Comparison of ENCODE assay signal across 1 cellular context in genomic region chr5:69444127-69444754, GRCh38.
TF ChIP-seq lines count a peak whose summit lies in the region.

No MANE protein-coding gene starts in this region.

TF ChIP-seq in HepG2, 621 proteins besides CTCF, POLR2A, EP300 and RAD21 (continued from another document and continues in another):
- no peak for TF ChIP-seq CSRNP1 (CRISPR knock-in tag; IDR thresholded peaks at IDR 0.05)
- TF ChIP-seq KLF12 (CRISPR knock-in tag; IDR thresholded peaks at IDR 0.05; ENCODE audit: borderline replicate concordance), result no peak
- TF ChIP-seq ZEB1 (IDR thresholded peaks at IDR 0.05; ENCODE audit: insufficient replicate concordance, low read depth), result peak; percentile 79
- no peak for TF ChIP-seq JDP2 (CRISPR knock-in tag; IDR thresholded peaks at IDR 0.05; ENCODE audit: borderline replicate concordance)
- TF ChIP-seq RELA (CRISPR knock-in tag; IDR thresholded peaks at IDR 0.05), result no peak
- TF ChIP-seq ZNF549 (CRISPR knock-in tag; IDR thresholded peaks at IDR 0.05), result no peak
- TF ChIP-seq SMC3 (IDR thresholded peaks at IDR 0.05; ENCODE audit: low read length), result peak; percentile 1; the same call in 1 of the 2 replicates
- TF ChIP-seq ZNF607 (CRISPR knock-in tag; IDR thresholded peaks at IDR 0.05; ENCODE audit: borderline replicate concordance), result no peak
- TF ChIP-seq ZNF431 (CRISPR knock-in tag; IDR thresholded peaks at IDR 0.05; ENCODE audit: borderline replicate concordance, low read depth), result peak; percentile 96
- TF ChIP-seq NBN (conservative IDR thresholded peaks at IDR 0.05), result no peak
- TF ChIP-seq CHD2 (IDR thresholded peaks at IDR 0.05; ENCODE audit: low read depth, low read length), result no peak
- peak; percentile 62; the same call in 1 of the 2 replicates for TF ChIP-seq HOMEZ (CRISPR knock-in tag; IDR thresholded peaks at IDR 0.05; ENCODE audit: low read depth)
- no peak; the same call in 1 of the 2 replicates for TF ChIP-seq ARID4A (CRISPR knock-in tag; IDR thresholded peaks at IDR 0.05; ENCODE audit: borderline replicate concordance)
- TF ChIP-seq MYNN (CRISPR knock-in tag; IDR thresholded peaks at IDR 0.05; ENCODE audit: low read depth), result no peak
- no peak for TF ChIP-seq RBM39 (IDR thresholded peaks at IDR 0.05; ENCODE audit: low read depth, low read length, poor library complexity, severe bottlenecking)
- peak; percentile 71 for TF ChIP-seq SMAD3 (CRISPR knock-in tag; IDR thresholded peaks at IDR 0.05)
- no peak for TF ChIP-seq NFRKB (IDR thresholded peaks at IDR 0.05)
- peak; percentile 75 for TF ChIP-seq ELF3 (CRISPR knock-in tag; IDR thresholded peaks at IDR 0.05)
- TF ChIP-seq NFATC3 (CRISPR knock-in tag; IDR thresholded peaks at IDR 0.05), result no peak
- no peak for TF ChIP-seq PREB (CRISPR knock-in tag; IDR thresholded peaks at IDR 0.05)
- peak; percentile 69; the same call in 1 of the 2 replicates for TF ChIP-seq TBX3 (IDR thresholded peaks at IDR 0.05; ENCODE audit: borderline replicate concordance)
- no peak for TF ChIP-seq REXO4 (CRISPR knock-in tag; IDR thresholded peaks at IDR 0.05; ENCODE audit: borderline replicate concordance)
- TF ChIP-seq SP1 (IDR thresholded peaks at IDR 0.05), result no peak
- no peak for TF ChIP-seq SP1 (CRISPR knock-in tag; IDR thresholded peaks at IDR 0.05)
- TF ChIP-seq ZBTB40 (IDR thresholded peaks at IDR 0.05), result peak; percentile 74
- peak; percentile 21; the same call in 1 of the 2 replicates for TF ChIP-seq ZBTB40 (CRISPR knock-in tag; IDR thresholded peaks at IDR 0.05)
- no peak for TF ChIP-seq STAT5B (CRISPR knock-in tag; IDR thresholded peaks at IDR 0.05)
- no peak for TF ChIP-seq SNRNP70 (IDR thresholded peaks at IDR 0.05; ENCODE audit: low read depth, low read length)
- peak; percentile 95 for TF ChIP-seq FOSL2 (CRISPR knock-in tag; IDR thresholded peaks at IDR 0.05)
- no peak for TF ChIP-seq REPIN1 (CRISPR knock-in tag; IDR thresholded peaks at IDR 0.05; ENCODE audit: borderline replicate concordance, low read depth)
- no peak for TF ChIP-seq ZBTB44 (CRISPR knock-in tag; IDR thresholded peaks at IDR 0.05)
- no peak for TF ChIP-seq SRSF4 (IDR thresholded peaks at IDR 0.05; ENCODE audit: low read depth, low read length, poor library complexity, severe bottlenecking)
- peak; percentile 85 for TF ChIP-seq FOSL1 (CRISPR knock-in tag; IDR thresholded peaks at IDR 0.05; ENCODE audit: borderline replicate concordance)
- peak; percentile 79; the same call in 1 of the 2 replicates for TF ChIP-seq ZBTB43 (CRISPR knock-in tag; conservative IDR thresholded peaks at IDR 0.05)
- no peak for TF ChIP-seq ZBTB46 (CRISPR knock-in tag; IDR thresholded peaks at IDR 0.05; ENCODE audit: borderline replicate concordance)
- TF ChIP-seq CBFB (CRISPR knock-in tag; IDR thresholded peaks at IDR 0.05), result no peak
- no peak for TF ChIP-seq ZNF317 (CRISPR knock-in tag; IDR thresholded peaks at IDR 0.05)
- TF ChIP-seq CHCHD3 (CRISPR knock-in tag; IDR thresholded peaks at IDR 0.05), result no peak
